Comparison of ENCODE assay signal across 30 cellular contexts in the genomic region with DNA sequence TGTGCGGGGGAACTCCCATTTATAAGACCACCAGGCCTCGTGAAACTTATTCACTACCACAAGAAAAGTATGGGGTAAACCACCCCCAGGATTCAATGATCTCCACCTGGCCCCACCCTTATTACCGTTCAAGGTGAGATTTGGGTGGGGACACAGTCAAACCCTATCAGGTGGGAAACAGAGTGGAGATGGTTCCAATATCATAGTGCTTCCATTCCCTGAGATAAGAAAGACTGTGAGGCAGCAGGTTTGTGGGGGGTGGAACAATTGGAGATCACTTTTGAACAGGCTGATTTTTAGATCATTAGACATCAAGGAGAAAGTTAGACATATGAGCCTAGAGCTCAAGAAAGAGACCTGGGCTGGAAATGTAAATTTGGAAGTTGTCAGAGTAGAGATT. TPM values are rescaled to one million over a fixed set of nuclear protein-coding genes. Genes with fewer than 3 reads are reported as not detected.
"Had no signal": no experiment of that assay in that cellular context is flagged by ENCODE, and none has a peak within 500 bp of the region (broad histone marks: within the 10 kb centered on the region; RNA-seq: fewer than 3 reads in every experiment).

No MANE protein-coding gene starts in this region.

- H3K4me3 ChIP-seq: ascending aorta, cardiac muscle cell had no signal

- H3K27me3 ChIP-seq: ascending aorta, cardiac muscle cell had no signal

- H3K36me3 ChIP-seq: ascending aorta, cardiac muscle cell had no signal

- DNase-seq: activated B cell treated with CpG ODN at 0.5 μM for 24 hours; activated CD4-positive, alpha-beta T cell treated with anti-CD3 and anti-CD28 coated beads, Interleukin-2, amount 50 U/mL, for 1 hour; activated CD4-positive, CD25-positive, alpha-beta regulatory T cell treated with anti-CD3 and anti-CD28 coated beads, Interleukin-2, amount 50 U/mL, for 72 hours; activated CD8-positive, alpha-beta memory T cell treated with anti-CD3 and anti-CD28 coated beads, Interleukin-2, amount 50 U/mL, for 4 hours; activated gamma-delta T cell; activated T-cell treated with anti-CD3 and anti-CD28 coated beads, Interleukin-2, amount 50 U/mL, for 24 hours; amygdala; anterior cingulate cortex; caudate nucleus; cerebellar nuclear complex; T-helper 9 cell had no signal

- H3K9me3 ChIP-seq: ascending aorta had no signal

- H3K27ac Mint-ChIP-seq: activated B cell treated with CpG ODN at 0.5 μM for 24 hours; activated CD4-positive, alpha-beta memory T cell treated with anti-CD3 and anti-CD28 coated beads for 36 hours; activated CD8-positive, alpha-beta T cell treated with anti-CD3 and anti-CD28 coated beads for 36 hours; activated naive CD4-positive, alpha-beta T cell treated with anti-CD3 and anti-CD28 coated beads, Interleukin-2, amount 10 ng/mL, durations not matched to agents 7 days and 5 days; activated naive CD4-positive, alpha-beta T cell treated with anti-CD3 and anti-CD28 coated beads, Interleukin-2, amount 50 U/mL, for 24 hours; activated naive CD8-positive, alpha-beta T cell; activated naive CD8-positive, alpha-beta T cell treated with anti-CD3 and anti-CD28 coated beads, Interleukin-2, amount 10 ng/mL, durations not matched to agents 7 days and 5 days; activated naive CD8-positive, alpha-beta T cell treated with anti-CD3 and anti-CD28 coated beads, Interleukin-2, amount 50 U/mL, for 24 hours; activated T-cell treated with anti-CD3 and anti-CD28 coated beads, Interleukin-2, amount 50 U/mL, for 24 hours; activated T-helper 2 cell treated with anti-CD3 and anti-CD28 coated beads, Interferon-gamma antibody, Interleukin-2, Interleukin-4, amounts not matched to agents 10 μg/mL and 5 μg/mL and 100 μg/mL, durations not matched to agents 14 hours and 24 hours and 36 hours; brain; T-helper 1 cell treated with Interleukin-12 subunit alpha and Interleukin-12 subunit beta and Interleukin-4 antibody, amounts not matched to agents 30 μg/mL and 1 μg/mL, for 36 hours; T-helper 2 cell treated with Interferon-gamma antibody and Interleukin-4, amounts not matched to agents 5 μg/mL and 100 μg/mL, for 36 hours had no signal

- H3K9me3 Mint-ChIP-seq: activated B cell treated with CpG ODN at 0.5 μM for 24 hours; activated CD4-positive, alpha-beta memory T cell treated with anti-CD3 and anti-CD28 coated beads for 36 hours; activated CD8-positive, alpha-beta T cell treated with anti-CD3 and anti-CD28 coated beads for 36 hours; activated naive CD4-positive, alpha-beta T cell treated with anti-CD3 and anti-CD28 coated beads, Interleukin-2, amount 10 ng/mL, durations not matched to agents 7 days and 5 days; activated naive CD4-positive, alpha-beta T cell treated with anti-CD3 and anti-CD28 coated beads, Interleukin-2, amount 50 U/mL, for 24 hours; activated naive CD8-positive, alpha-beta T cell treated with anti-CD3 and anti-CD28 coated beads, Interleukin-2, amount 10 ng/mL, durations not matched to agents 7 days and 5 days; activated naive CD8-positive, alpha-beta T cell treated with anti-CD3 and anti-CD28 coated beads, Interleukin-2, amount 50 U/mL, for 24 hours; activated T-cell treated with anti-CD3 and anti-CD28 coated beads, Interleukin-2, amount 50 U/mL, for 24 hours; activated T-helper 2 cell treated with anti-CD3 and anti-CD28 coated beads, Interferon-gamma antibody, Interleukin-2, Interleukin-4, amounts not matched to agents 10 μg/mL and 5 μg/mL and 100 μg/mL, durations not matched to agents 14 hours and 24 hours and 36 hours; brain; central memory CD8-positive, alpha-beta T cell; T-helper 1 cell treated with Interleukin-12 subunit alpha and Interleukin-12 subunit beta and Interleukin-4 antibody, amounts not matched to agents 30 μg/mL and 1 μg/mL, for 36 hours; T-helper 2 cell treated with Interferon-gamma antibody and Interleukin-4, amounts not matched to agents 5 μg/mL and 100 μg/mL, for 36 hours had no signal

- H3K27me3 Mint-ChIP-seq: activated B cell treated with CpG ODN at 0.5 μM for 24 hours; activated CD4-positive, alpha-beta memory T cell treated with anti-CD3 and anti-CD28 coated beads for 36 hours; activated CD8-positive, alpha-beta T cell treated with anti-CD3 and anti-CD28 coated beads for 36 hours; activated naive CD4-positive, alpha-beta T cell treated with anti-CD3 and anti-CD28 coated beads, Interleukin-2, amount 10 ng/mL, durations not matched to agents 7 days and 5 days; activated naive CD4-positive, alpha-beta T cell treated with anti-CD3 and anti-CD28 coated beads, Interleukin-2, amount 50 U/mL, for 24 hours; activated naive CD8-positive, alpha-beta T cell; activated naive CD8-positive, alpha-beta T cell treated with anti-CD3 and anti-CD28 coated beads, Interleukin-2, amount 10 ng/mL, durations not matched to agents 7 days and 5 days; activated naive CD8-positive, alpha-beta T cell treated with anti-CD3 and anti-CD28 coated beads, Interleukin-2, amount 50 U/mL, for 24 hours; activated T-cell treated with anti-CD3 and anti-CD28 coated beads, Interleukin-2, amount 50 U/mL, for 24 hours; central memory CD8-positive, alpha-beta T cell had no signal

- H3K36me3 Mint-ChIP-seq: activated CD4-positive, alpha-beta memory T cell treated with anti-CD3 and anti-CD28 coated beads for 36 hours; activated naive CD4-positive, alpha-beta T cell treated with anti-CD3 and anti-CD28 coated beads, Interleukin-2, amount 10 ng/mL, durations not matched to agents 7 days and 5 days; activated naive CD4-positive, alpha-beta T cell treated with anti-CD3 and anti-CD28 coated beads, Interleukin-2, amount 50 U/mL, for 24 hours; activated naive CD8-positive, alpha-beta T cell; activated naive CD8-positive, alpha-beta T cell treated with anti-CD3 and anti-CD28 coated beads, Interleukin-2, amount 10 ng/mL, durations not matched to agents 7 days and 5 days; brain had no signal

- H3K27ac ChIP-seq: ascending aorta, cardiac muscle cell, VCaP had no signal

- H3K4me3 Mint-ChIP-seq: activated B cell treated with CpG ODN at 0.5 μM for 24 hours; activated CD4-positive, alpha-beta memory T cell treated with anti-CD3 and anti-CD28 coated beads for 36 hours; activated CD8-positive, alpha-beta T cell treated with anti-CD3 and anti-CD28 coated beads for 36 hours; activated naive CD4-positive, alpha-beta T cell treated with anti-CD3 and anti-CD28 coated beads, Interleukin-2, amount 10 ng/mL, durations not matched to agents 7 days and 5 days; activated naive CD4-positive, alpha-beta T cell treated with anti-CD3 and anti-CD28 coated beads, Interleukin-2, amount 50 U/mL, for 24 hours; activated naive CD8-positive, alpha-beta T cell; activated naive CD8-positive, alpha-beta T cell treated with anti-CD3 and anti-CD28 coated beads, Interleukin-2, amount 10 ng/mL, durations not matched to agents 7 days and 5 days; activated naive CD8-positive, alpha-beta T cell treated with anti-CD3 and anti-CD28 coated beads, Interleukin-2, amount 50 U/mL, for 24 hours; activated T-cell treated with anti-CD3 and anti-CD28 coated beads, Interleukin-2, amount 50 U/mL, for 24 hours; brain; central memory CD8-positive, alpha-beta T cell; T-helper 1 cell treated with Interleukin-12 subunit alpha and Interleukin-12 subunit beta and Interleukin-4 antibody, amounts not matched to agents 30 μg/mL and 1 μg/mL, for 36 hours; T-helper 2 cell treated with Interferon-gamma antibody and Interleukin-4, amounts not matched to agents 5 μg/mL and 100 μg/mL, for 36 hours had no signal

- FAIRE-seq: TTC549 had no signal

RNA-seq across cellular contexts. Expression of a gene that starts 39.3 kb away (rescaled TPM):
- total RNA-seq: activated B cell treated with CpG ODN at 0.5 μM for 24 hours; activated CD4-positive, alpha-beta memory T cell treated with anti-CD3 and anti-CD28 coated beads for 36 hours; activated CD8-positive, alpha-beta memory T cell treated with anti-CD3 and anti-CD28 coated beads for 36 hours; activated CD8-positive, alpha-beta T cell treated with anti-CD3 and anti-CD28 coated beads for 36 hours; activated naive CD8-positive, alpha-beta T cell treated with anti-CD3 and anti-CD28 coated beads, Interleukin-2, amount 10 ng/mL, durations not matched to agents 7 days and 5 days; activated T-helper 2 cell treated with anti-CD3 and anti-CD28 coated beads, Interferon-gamma antibody, Interleukin-2, Interleukin-4, amounts not matched to agents 10 μg/mL and 5 μg/mL and 100 μg/mL, durations not matched to agents 14 hours and 24 hours and 36 hours; bronchial epithelial cell; cardiac muscle cell; chondrocyte had no signal
- polyA plus RNA-seq: cardiac muscle cell had no signal

RNA-seq across cellular contexts. Expression of a gene that starts 42.2 kb away (rescaled TPM):
- total RNA-seq: activated B cell treated with CpG ODN at 0.5 μM for 24 hours; activated CD4-positive, alpha-beta memory T cell treated with anti-CD3 and anti-CD28 coated beads for 36 hours; activated CD8-positive, alpha-beta memory T cell treated with anti-CD3 and anti-CD28 coated beads for 36 hours; activated CD8-positive, alpha-beta T cell treated with anti-CD3 and anti-CD28 coated beads for 36 hours; activated naive CD8-positive, alpha-beta T cell treated with anti-CD3 and anti-CD28 coated beads, Interleukin-2, amount 10 ng/mL, durations not matched to agents 7 days and 5 days; activated T-helper 2 cell treated with anti-CD3 and anti-CD28 coated beads, Interferon-gamma antibody, Interleukin-2, Interleukin-4, amounts not matched to agents 10 μg/mL and 5 μg/mL and 100 μg/mL, durations not matched to agents 14 hours and 24 hours and 36 hours; ascending aorta; bronchial epithelial cell; chondrocyte had no signal
